In genomic region chr3:13325092-13325491, GRCh38 we compare ENCODE assay signal across 11 cellular contexts.
DNase-seq lines count a peak whose midpoint lies in the region; ATAC-seq lines count a peak whose summit lies in the region.
"Had no signal": no experiment of that assay in that cellular context is flagged by ENCODE, and none has a peak within 500 bp of the region (broad histone marks: within the 10 kb centered on the region; RNA-seq: fewer than 3 reads in every experiment).

No MANE protein-coding gene starts in this region.

- H3K4me3 Mint-ChIP-seq in stimulated activated naive CD8-positive, alpha-beta T cell treated with anti-CD3 and anti-CD28 coated beads, Interleukin-15, amount 100 ng/mL, for 72 hours = no peak overlapping the region
- H3K4me3 Mint-ChIP-seq in activated T-helper 17 cell treated with anti-CD3 and anti-CD28 coated beads, Interleukin-2, amount 50 U/mL, for 72 hours = no peak overlapping the region
- no peak overlapping the region for H3K4me3 Mint-ChIP-seq in T-cell

- H3K27me3 Mint-ChIP-seq in stimulated activated naive CD8-positive, alpha-beta T cell treated with anti-CD3 and anti-CD28 coated beads, Interleukin-15, amount 100 ng/mL, for 72 hours = no peaks in the 10 kb centered on the region
- no peaks in the 10 kb centered on the region for H3K27me3 Mint-ChIP-seq in activated T-helper 17 cell treated with anti-CD3 and anti-CD28 coated beads, Interleukin-2, amount 50 U/mL, for 72 hours
- H3K27me3 Mint-ChIP-seq in T-cell = no peaks in the 10 kb centered on the region

- no peak for ATAC-seq in stimulated activated naive CD8-positive, alpha-beta T cell treated with anti-CD3 and anti-CD28 coated beads, Interleukin-15, amount 100 ng/mL, for 72 hours
- no peak for ATAC-seq in stimulated activated naive CD8-positive, alpha-beta T cell treated with anti-CD3 and anti-CD28 coated beads, Interleukin-15, Interleukin-2, amounts not matched to agents 100 U/mL and 50 U/mL, for 24 hours
- peak; percentile 51 for ATAC-seq in HG03108 (IDR thresholded peaks at IDR 0.05; ENCODE audit: unreplicated experiment)
- no peak for ATAC-seq in activated T-helper 17 cell treated with anti-CD3 and anti-CD28 coated beads, Interleukin-2, amount 50 U/mL, for 72 hours (replicated peaks)
- no peak for ATAC-seq in T-cell (replicated peaks in 1 of 4)

- H3K27ac Mint-ChIP-seq in stimulated activated naive CD8-positive, alpha-beta T cell treated with anti-CD3 and anti-CD28 coated beads, Interleukin-15, amount 100 ng/mL, for 72 hours = peak overlapping the region; percentile 50 to 83
- H3K27ac Mint-ChIP-seq in activated T-helper 17 cell treated with anti-CD3 and anti-CD28 coated beads, Interleukin-2, amount 50 U/mL, for 72 hours = peak overlapping the region; percentile 74
- H3K27ac Mint-ChIP-seq in T-cell = no peak overlapping the region

- H3K36me3 Mint-ChIP-seq in activated T-helper 17 cell treated with anti-CD3 and anti-CD28 coated beads, Interleukin-2, amount 50 U/mL, for 72 hours (ENCODE audit: low read depth) = peaks cover 100% of the 10 kb centered on the region
- peaks cover 65% of the 10 kb centered on the region for H3K36me3 Mint-ChIP-seq in T-cell

- POLR2A ChIA-PET in T-cell (lab: Charles Lee) = no interaction called here

- CTCF ChIA-PET in T-cell (lab: Charles Lee) = interaction anchor here in 1 of 2 donors (1.3 kb wide), 1 partner anchor 8 kb away, joined by 3 read pairs; no protein-coding TSS in a partner anchor

- no peak for DNase-seq in stimulated activated naive CD8-positive, alpha-beta T cell treated with anti-CD3 and anti-CD28 coated beads, Interleukin-15, amount 100 ng/mL, for 72 hours
- DNase-seq in stimulated activated naive CD8-positive, alpha-beta T cell treated with anti-CD3 and anti-CD28 coated beads, Interleukin-15, Interleukin-2, amounts not matched to agents 100 U/mL and 50 U/mL, for 24 hours = no peak
- DNase-seq in NCI-H2029 treated with DMSO at 0.1 percent for 48 hours (lab: John Stamatoyannopoulos, UW) = no peak
- no peak for DNase-seq in AG20443 (ENCODE audit: low spot score)
- DNase-seq in NCI-H345 treated with DMSO at 0.1 percent for 48 hours (lab: John Stamatoyannopoulos, UW; ENCODE audit: unreplicated experiment) = no peak
- no peak for DNase-seq in T-cell
- DNase-seq: DMS 273 treated with DMSO at 0.1 percent for 48 hours, midbrain, ovary had no signal

- no peaks in the 10 kb centered on the region for H3K9me3 Mint-ChIP-seq in stimulated activated naive CD8-positive, alpha-beta T cell treated with anti-CD3 and anti-CD28 coated beads, Interleukin-15, amount 100 ng/mL, for 72 hours
- H3K9me3 Mint-ChIP-seq in activated T-helper 17 cell treated with anti-CD3 and anti-CD28 coated beads, Interleukin-2, amount 50 U/mL, for 72 hours = no peaks in the 10 kb centered on the region
- H3K9me3 Mint-ChIP-seq in T-cell = no peaks in the 10 kb centered on the region

- H3K4me1 Mint-ChIP-seq in stimulated activated naive CD8-positive, alpha-beta T cell treated with anti-CD3 and anti-CD28 coated beads, Interleukin-15, amount 100 ng/mL, for 72 hours = no peaks in the 10 kb centered on the region
- no peaks in the 10 kb centered on the region for H3K4me1 Mint-ChIP-seq in activated T-helper 17 cell treated with anti-CD3 and anti-CD28 coated beads, Interleukin-2, amount 50 U/mL, for 72 hours
- no peaks in the 10 kb centered on the region for H3K4me1 Mint-ChIP-seq in T-cell

Comparison
In these comparisons a context has a peak if more than half of its experiments do, and no peak if none do; other contexts are left out.
1. H3K27ac Mint-ChIP-seq: peak in stimulated activated naive CD8-positive, alpha-beta T cell treated with anti-CD3 and anti-CD28 coated beads, Interleukin-15, amount 100 ng/mL, for 72 hours (2 of 2) and activated T-helper 17 cell treated with anti-CD3 and anti-CD28 coated beads, Interleukin-2, amount 50 U/mL, for 72 hours (single experiment); none in T-cell (0 of 2).